In the genomic region with DNA sequence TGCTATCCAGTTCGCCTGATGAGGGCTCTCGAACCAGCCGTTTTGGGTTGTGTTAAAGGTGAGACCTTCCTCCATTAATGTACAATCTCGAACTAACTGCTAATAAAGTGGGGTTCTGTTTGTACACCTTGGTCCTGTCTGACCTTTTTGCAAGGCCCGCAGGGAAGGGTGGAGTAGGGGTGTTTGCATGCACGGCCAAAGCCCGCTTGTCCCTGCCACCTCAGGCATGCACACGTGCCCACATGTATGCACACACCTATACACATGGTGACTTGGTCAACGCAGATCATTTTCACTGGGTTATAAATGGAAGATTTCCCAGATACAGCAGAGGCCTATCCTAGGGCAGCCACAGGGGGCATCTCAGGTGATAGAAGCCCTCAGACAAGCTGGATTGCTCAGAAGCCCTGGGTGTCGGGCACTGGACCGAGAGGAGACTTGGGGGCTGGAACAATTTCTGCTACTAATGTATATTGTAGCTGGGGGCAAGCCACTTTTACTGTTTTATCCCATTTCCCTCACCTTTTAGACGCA, we compare ENCODE assay signal across 22 cellular contexts.
"Had no signal": no experiment of that assay in that cellular context is flagged by ENCODE, and none has a peak within 500 bp of the region (broad histone marks: within the 10 kb centered on the region; RNA-seq: fewer than 3 reads in every experiment).

No MANE protein-coding gene starts in this region.

- FAIRE-seq: endometrium had no signal

- H3K4me3 Mint-ChIP-seq: activated CD4-positive, alpha-beta T cell treated with anti-CD3 and anti-CD28 coated beads, Interleukin-2, amount 10 ng/mL, durations not matched to agents 24 days and 14 days; activated CD8-positive, alpha-beta memory T cell treated with anti-CD3 and anti-CD28 coated beads, Interleukin-2, amount 10 ng/mL, durations not matched to agents 7 days and 5 days; activated CD8-positive, alpha-beta T cell treated with anti-CD3 and anti-CD28 coated beads for 36 hours; activated naive CD4-positive, alpha-beta T cell treated with anti-CD3 and anti-CD28 coated beads, Interleukin-2, amount 50 U/mL, for 24 hours; mesothelial cell of epicardium; naive thymus-derived CD8-positive, alpha-beta T cell; T-cell; T-helper 2 cell treated with Interferon-gamma antibody and Interleukin-4, amounts not matched to agents 5 μg/mL and 100 μg/mL, for 36 hours had no signal

- H3K4me3 ChIP-seq: ascending aorta, left ventricle myocardium inferior, tibial nerve, uterus had no signal

- H3K9me3 Mint-ChIP-seq: activated CD4-positive, alpha-beta T cell treated with anti-CD3 and anti-CD28 coated beads, Interleukin-2, amount 10 ng/mL, durations not matched to agents 24 days and 14 days; activated CD8-positive, alpha-beta T cell treated with anti-CD3 and anti-CD28 coated beads for 36 hours; activated naive CD4-positive, alpha-beta T cell treated with anti-CD3 and anti-CD28 coated beads, Interleukin-2, amount 50 U/mL, for 24 hours; naive thymus-derived CD8-positive, alpha-beta T cell; T-cell; T-helper 2 cell treated with Interferon-gamma antibody and Interleukin-4, amounts not matched to agents 5 μg/mL and 100 μg/mL, for 36 hours had no signal

- H3K27ac ChIP-seq: brain microvascular endothelial cell, left ventricle myocardium inferior, tibial nerve, uterus, VCaP had no signal

- H3K27me3 ChIP-seq: ascending aorta, brain microvascular endothelial cell, tibial nerve, uterus had no signal

- H3K27ac Mint-ChIP-seq: activated CD4-positive, alpha-beta T cell treated with anti-CD3 and anti-CD28 coated beads, Interleukin-2, amount 10 ng/mL, durations not matched to agents 24 days and 14 days; activated CD8-positive, alpha-beta memory T cell treated with anti-CD3 and anti-CD28 coated beads, Interleukin-2, amount 10 ng/mL, durations not matched to agents 7 days and 5 days; activated CD8-positive, alpha-beta T cell treated with anti-CD3 and anti-CD28 coated beads for 36 hours; mesothelial cell of epicardium; naive thymus-derived CD8-positive, alpha-beta T cell; T-cell; T-helper 2 cell treated with Interferon-gamma antibody and Interleukin-4, amounts not matched to agents 5 μg/mL and 100 μg/mL, for 36 hours had no signal

- H3K9me3 ChIP-seq: ascending aorta, left ventricle myocardium inferior, uterus had no signal

- H3K36me3 Mint-ChIP-seq: activated CD8-positive, alpha-beta memory T cell treated with anti-CD3 and anti-CD28 coated beads, Interleukin-2, amount 10 ng/mL, durations not matched to agents 7 days and 5 days; activated naive CD4-positive, alpha-beta T cell treated with anti-CD3 and anti-CD28 coated beads, Interleukin-2, amount 50 U/mL, for 24 hours; T-cell had no signal

- H3K4me1 ChIP-seq: uterus had no signal

- H3K4me1 Mint-ChIP-seq: activated CD4-positive, alpha-beta T cell treated with anti-CD3 and anti-CD28 coated beads, Interleukin-2, amount 10 ng/mL, durations not matched to agents 24 days and 14 days; activated CD8-positive, alpha-beta memory T cell treated with anti-CD3 and anti-CD28 coated beads, Interleukin-2, amount 10 ng/mL, durations not matched to agents 7 days and 5 days; activated naive CD4-positive, alpha-beta T cell treated with anti-CD3 and anti-CD28 coated beads, Interleukin-2, amount 50 U/mL, for 24 hours; naive thymus-derived CD8-positive, alpha-beta T cell; T-cell had no signal

- DNase-seq: activated CD4-positive, alpha-beta T cell treated with anti-CD3 and anti-CD28 coated beads, Interleukin-2, amount 10 ng/mL, durations not matched to agents 24 days and 14 days; activated CD8-positive, alpha-beta memory T cell treated with anti-CD3 and anti-CD28 coated beads, Interleukin-2, amount 10 ng/mL, durations not matched to agents 7 days and 5 days; activated CD8-positive, alpha-beta T cell treated with anti-CD3 and anti-CD28 coated beads for 36 hours; activated gamma-delta T cell treated with Interleukin-2 at 50 U/mL for 16 hours; activated T-cell treated with anti-CD3 and anti-CD28 coated beads for 4 hours; brain microvascular endothelial cell; cerebellar nuclear complex; left ventricle myocardium inferior; naive thymus-derived CD8-positive, alpha-beta T cell; retina; stimulated activated CD4-positive, alpha-beta T cell treated with anti-CD3 and anti-CD28 coated beads, Interleukin-4, amount 100 ng/mL, for 4 hours; stimulated activated naive CD8-positive, alpha-beta T cell treated with anti-CD3 and anti-CD28 coated beads, Interleukin-15, Interleukin-2, amounts not matched to agents 100 U/mL and 50 U/mL, for 24 hours; T-cell had no signal

- H3K27me3 Mint-ChIP-seq: activated naive CD4-positive, alpha-beta T cell treated with anti-CD3 and anti-CD28 coated beads, Interleukin-2, amount 50 U/mL, for 24 hours; T-cell had no signal

- ATAC-seq: activated CD4-positive, CD25-positive, alpha-beta regulatory T cell treated with anti-CD3 and anti-CD28 coated beads, Interleukin-2, amount 50 U/mL, for 24 hours; activated CD8-positive, alpha-beta memory T cell treated with anti-CD3 and anti-CD28 coated beads, Interleukin-2, amount 10 ng/mL, durations not matched to agents 7 days and 5 days; activated CD8-positive, alpha-beta T cell treated with anti-CD3 and anti-CD28 coated beads for 36 hours; naive thymus-derived CD8-positive, alpha-beta T cell; stimulated activated naive CD8-positive, alpha-beta T cell treated with anti-CD3 and anti-CD28 coated beads, Interleukin-15, Interleukin-2, amounts not matched to agents 100 U/mL and 50 U/mL, for 24 hours; T-cell had no signal

- H3K36me3 ChIP-seq: uterus had no signal
